ENCODE assay signal across 1 cellular context in the genomic region with DNA sequence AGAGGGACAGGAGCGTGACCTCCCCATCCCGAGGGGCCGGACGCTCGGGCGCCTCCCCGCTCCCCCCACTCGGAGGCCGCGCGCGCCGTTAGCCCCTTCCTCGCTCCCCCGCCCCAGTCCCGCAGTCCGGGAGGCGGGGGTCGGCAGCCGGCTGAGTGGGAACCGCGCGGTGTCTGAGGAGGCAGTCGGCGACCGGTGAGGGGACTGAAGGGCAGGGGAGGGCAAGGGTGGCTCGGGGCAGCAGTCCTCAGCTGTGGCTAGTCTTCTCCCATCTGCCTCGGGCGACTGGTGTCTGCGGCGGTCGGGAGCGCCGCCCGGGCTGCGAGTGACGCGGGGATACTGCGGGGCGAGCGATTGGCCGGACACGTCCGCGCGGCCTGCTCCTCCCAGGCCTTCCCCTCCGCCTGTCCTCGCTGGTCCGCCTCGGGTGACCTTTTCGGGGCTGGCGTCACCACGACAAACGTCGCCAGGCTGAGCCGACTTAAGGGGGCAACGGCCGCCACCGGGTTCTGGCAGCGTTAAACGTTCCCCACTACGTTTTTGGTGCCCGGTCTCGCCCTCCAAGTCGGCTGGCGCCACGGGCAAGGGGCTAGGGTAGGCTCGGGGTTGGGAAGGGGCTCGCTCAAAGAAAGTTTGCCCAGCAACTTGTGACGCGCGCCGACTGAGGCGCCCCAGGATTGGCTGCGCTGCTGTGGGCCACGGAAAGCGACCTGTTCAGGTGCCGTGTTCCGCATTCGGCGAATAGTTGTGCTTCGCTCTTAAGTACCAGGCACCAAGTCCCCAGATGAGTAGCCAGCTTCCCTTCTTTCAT.
TF ChIP-seq lines count a peak whose summit lies in the region.

No MANE protein-coding gene starts in this region.

TF ChIP-seq in HepG2, 621 proteins besides CTCF, POLR2A, EP300 and RAD21 (continued from another document and continues in another):
- TF ChIP-seq ZNF841 (CRISPR knock-in tag; IDR thresholded peaks at IDR 0.05; ENCODE audit: borderline replicate concordance) (no peak), MXD1 (CRISPR knock-in tag; IDR thresholded peaks at IDR 0.05) (peak; percentile 32; the same call in 1 of the 2 replicates), DBP (CRISPR knock-in tag; IDR thresholded peaks at IDR 0.05; ENCODE audit: not compliant biosample characterization) (peak; percentile 78), ZNF614 (CRISPR knock-in tag; IDR thresholded peaks at IDR 0.05; ENCODE audit: borderline replicate concordance) (no peak; the same call in 1 of the 2 replicates), SMYD3 (CRISPR knock-in tag; IDR thresholded peaks at IDR 0.05) (no peak), ZNF138 (CRISPR knock-in tag; IDR thresholded peaks at IDR 0.05; ENCODE audit: low read depth) (peak; percentile 12; the same call in 1 of the 2 replicates), TFE3 (CRISPR knock-in tag; IDR thresholded peaks at IDR 0.05) (no peak), NFE2 (CRISPR knock-in tag; IDR thresholded peaks at IDR 0.05) (no peak), FIP1L1 (IDR thresholded peaks at IDR 0.05; ENCODE audit: borderline replicate concordance, insufficient read depth, low read depth, low read length) (no peak), ARHGAP35 (CRISPR knock-in tag; IDR thresholded peaks at IDR 0.05; ENCODE audit: borderline replicate concordance) (0 out of 2 replicates have a peak, but pooled peaks have one; percentile 30), NCOA2 (CRISPR knock-in tag; IDR thresholded peaks at IDR 0.05) (peak; percentile 37; the same call in 1 of the 2 replicates), BHLHE40 (IDR thresholded peaks at IDR 0.05; ENCODE audit: low read length) (no peak), ZFP91 (CRISPR knock-in tag; IDR thresholded peaks at IDR 0.05; ENCODE audit: borderline replicate concordance) (peak; percentile 97), ZNF784 (CRISPR knock-in tag; IDR thresholded peaks at IDR 0.05; ENCODE audit: borderline replicate concordance) (peak; percentile 59; the same call in 1 of the 2 replicates), GPN1 (CRISPR knock-in tag; IDR thresholded peaks at IDR 0.05; ENCODE audit: borderline replicate concordance) (no peak), NCOA1 (CRISPR knock-in tag; IDR thresholded peaks at IDR 0.05) (no peak), SNAPC5 (CRISPR knock-in tag; IDR thresholded peaks at IDR 0.05; ENCODE audit: borderline replicate concordance) (no peak), HOXA9 (CRISPR knock-in tag; IDR thresholded peaks at IDR 0.05; ENCODE audit: borderline replicate concordance) (no peak), BCLAF1 (IDR thresholded peaks at IDR 0.05) (no peak), ONECUT2 (CRISPR knock-in tag; IDR thresholded peaks at IDR 0.05) (no peak), MED8 (CRISPR knock-in tag; IDR thresholded peaks at IDR 0.05; ENCODE audit: insufficient replicate concordance) (peak; percentile 40), SIN3B (IDR thresholded peaks at IDR 0.05; ENCODE audit: low read length) (no peak), PAF1 (CRISPR knock-in tag; IDR thresholded peaks at IDR 0.05) (no peak), ZNF296 (CRISPR knock-in tag; conservative IDR thresholded peaks at IDR 0.05) (peak; percentile 89), SRY (CRISPR knock-in tag; IDR thresholded peaks at IDR 0.05) (no peak), ISL2 (CRISPR knock-in tag; IDR thresholded peaks at IDR 0.05) (peak; percentile 60), TGIF2 (CRISPR knock-in tag; IDR thresholded peaks at IDR 0.05) (peak; percentile 31; the same call in 1 of the 2 replicates), HOXA7 (CRISPR knock-in tag; IDR thresholded peaks at IDR 0.05) (no peak), ZNF230 (CRISPR knock-in tag; IDR thresholded peaks at IDR 0.05) (peak; percentile 83; the same call in 1 of the 2 replicates), ZBTB20 (CRISPR knock-in tag; IDR thresholded peaks at IDR 0.05; ENCODE audit: borderline replicate concordance, low read depth) (peak; percentile 77; the same call in 1 of the 2 replicates), ZNF724P (CRISPR knock-in tag; IDR thresholded peaks at IDR 0.05; ENCODE audit: borderline replicate concordance) (no peak), ZNF17 (CRISPR knock-in tag; IDR thresholded peaks at IDR 0.05) (no peak), ZNF83 (CRISPR knock-in tag; IDR thresholded peaks at IDR 0.05; ENCODE audit: borderline replicate concordance) (peak; percentile 32; the same call in 1 of the 2 replicates), ZNF572 (CRISPR knock-in tag; IDR thresholded peaks at IDR 0.05) (no peak), CBX2 (IDR thresholded peaks at IDR 0.05; ENCODE audit: low read depth, low read length) (no peak), CBX2 (CRISPR knock-in tag; IDR thresholded peaks at IDR 0.05; ENCODE audit: low read depth) (no peak), ZNF33A (CRISPR knock-in tag; IDR thresholded peaks at IDR 0.05; ENCODE audit: borderline replicate concordance) (no peak), SALL1 (CRISPR knock-in tag; IDR thresholded peaks at IDR 0.05) (peak; percentile 77), ZNF577 (CRISPR knock-in tag; IDR thresholded peaks at IDR 0.05; ENCODE audit: borderline replicate concordance, low read depth) (no peak), ZNF430 (CRISPR knock-in tag; IDR thresholded peaks at IDR 0.05) (no peak), RNF2 (conservative IDR thresholded peaks at IDR 0.05; ENCODE audit: low read depth) (no peak), ZNF879 (CRISPR knock-in tag; IDR thresholded peaks at IDR 0.05) (no peak), RXRB (CRISPR knock-in tag; IDR thresholded peaks at IDR 0.05; ENCODE audit: borderline replicate concordance) (peak; percentile 44), ZSCAN25 (CRISPR knock-in tag; IDR thresholded peaks at IDR 0.05) (peak; percentile 46; the same call in 1 of the 2 replicates), RARA (CRISPR knock-in tag; IDR thresholded peaks at IDR 0.05) (no peak), ZFP36L2 (CRISPR knock-in tag; IDR thresholded peaks at IDR 0.05) (peak; percentile 61; the same call in 1 of the 2 replicates), HNF4A (CRISPR knock-in tag; IDR thresholded peaks at IDR 0.05) (0 out of 2 replicates have a peak, but pooled peaks have one; percentile 13), ZNF761 (CRISPR knock-in tag; conservative IDR thresholded peaks at IDR 0.05) (0 out of 2 replicates have a peak, but pooled peaks have one; percentile 39)
- TF ChIP-seq, protein P1, sequence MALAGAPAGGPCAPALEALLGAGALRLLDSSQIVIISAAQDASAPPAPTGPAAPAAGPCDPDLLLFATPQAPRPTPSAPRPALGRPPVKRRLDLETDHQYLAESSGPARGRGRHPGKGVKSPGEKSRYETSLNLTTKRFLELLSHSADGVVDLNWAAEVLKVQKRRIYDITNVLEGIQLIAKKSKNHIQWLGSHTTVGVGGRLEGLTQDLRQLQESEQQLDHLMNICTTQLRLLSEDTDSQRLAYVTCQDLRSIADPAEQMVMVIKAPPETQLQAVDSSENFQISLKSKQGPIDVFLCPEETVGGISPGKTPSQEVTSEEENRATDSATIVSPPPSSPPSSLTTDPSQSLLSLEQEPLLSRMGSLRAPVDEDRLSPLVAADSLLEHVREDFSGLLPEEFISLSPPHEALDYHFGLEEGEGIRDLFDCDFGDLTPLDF (CRISPR knock-in tag; IDR thresholded peaks at IDR 0.05): no peak
- TF ChIP-seq, protein P2, sequence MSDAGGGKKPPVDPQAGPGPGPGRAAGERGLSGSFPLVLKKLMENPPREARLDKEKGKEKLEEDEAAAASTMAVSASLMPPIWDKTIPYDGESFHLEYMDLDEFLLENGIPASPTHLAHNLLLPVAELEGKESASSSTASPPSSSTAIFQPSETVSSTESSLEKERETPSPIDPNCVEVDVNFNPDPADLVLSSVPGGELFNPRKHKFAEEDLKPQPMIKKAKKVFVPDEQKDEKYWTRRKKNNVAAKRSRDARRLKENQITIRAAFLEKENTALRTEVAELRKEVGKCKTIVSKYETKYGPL (CRISPR knock-in tag; IDR thresholded peaks at IDR 0.05): 0 out of 2 replicates have a peak, but pooled peaks have one; percentile 34
- TF ChIP-seq, protein P3, sequence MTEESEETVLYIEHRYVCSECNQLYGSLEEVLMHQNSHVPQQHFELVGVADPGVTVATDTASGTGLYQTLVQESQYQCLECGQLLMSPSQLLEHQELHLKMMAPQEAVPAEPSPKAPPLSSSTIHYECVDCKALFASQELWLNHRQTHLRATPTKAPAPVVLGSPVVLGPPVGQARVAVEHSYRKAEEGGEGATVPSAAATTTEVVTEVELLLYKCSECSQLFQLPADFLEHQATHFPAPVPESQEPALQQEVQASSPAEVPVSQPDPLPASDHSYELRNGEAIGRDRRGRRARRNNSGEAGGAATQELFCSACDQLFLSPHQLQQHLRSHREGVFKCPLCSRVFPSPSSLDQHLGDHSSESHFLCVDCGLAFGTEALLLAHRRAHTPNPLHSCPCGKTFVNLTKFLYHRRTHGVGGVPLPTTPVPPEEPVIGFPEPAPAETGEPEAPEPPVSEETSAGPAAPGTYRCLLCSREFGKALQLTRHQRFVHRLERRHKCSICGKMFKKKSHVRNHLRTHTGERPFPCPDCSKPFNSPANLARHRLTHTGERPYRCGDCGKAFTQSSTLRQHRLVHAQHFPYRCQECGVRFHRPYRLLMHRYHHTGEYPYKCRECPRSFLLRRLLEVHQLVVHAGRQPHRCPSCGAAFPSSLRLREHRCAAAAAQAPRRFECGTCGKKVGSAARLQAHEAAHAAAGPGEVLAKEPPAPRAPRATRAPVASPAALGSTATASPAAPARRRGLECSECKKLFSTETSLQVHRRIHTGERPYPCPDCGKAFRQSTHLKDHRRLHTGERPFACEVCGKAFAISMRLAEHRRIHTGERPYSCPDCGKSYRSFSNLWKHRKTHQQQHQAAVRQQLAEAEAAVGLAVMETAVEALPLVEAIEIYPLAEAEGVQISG (CRISPR knock-in tag; IDR thresholded peaks at IDR 0.05): peak; percentile 71; the same call in 1 of the 2 replicates
